7 cellular contexts compared by ENCODE assay signal in the genomic region with DNA sequence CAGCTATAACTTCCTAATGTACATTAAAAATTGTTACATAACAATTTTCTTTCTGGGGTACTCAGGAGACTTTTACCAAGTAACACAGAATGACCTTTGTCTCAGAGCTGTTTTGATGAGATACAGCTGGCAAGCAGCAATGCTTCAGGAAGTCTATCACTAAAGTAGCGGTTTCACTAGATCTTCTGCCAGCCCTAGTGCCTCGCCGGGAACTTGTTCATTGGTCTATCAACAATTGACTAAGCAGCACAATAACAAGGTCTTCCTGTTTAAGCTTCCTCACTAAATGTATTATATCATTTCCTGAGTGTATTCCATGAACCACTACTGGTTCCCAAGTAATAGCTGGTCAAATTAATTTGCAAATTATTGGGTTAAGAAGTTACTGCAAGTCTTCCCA.
A peak's percentile ranks its signal among the peaks of the same experiment; 100 is the strongest.
DNase-seq lines count a peak whose midpoint lies in the region; ATAC-seq and TF ChIP-seq lines count a peak whose summit lies in the region.

No MANE protein-coding gene starts in this region.

- no peak overlapping the region for H2AFZ ChIP-seq in neuronal stem cell (ENCODE audit: low read length)

- no peak for TF ChIP-seq EP300 in transverse colon (IDR thresholded peaks at IDR 0.05; ENCODE audit: low read depth)

- no peak overlapping the region for H2BK15ac ChIP-seq in neuronal stem cell (ENCODE audit: low read length)

- H2AK5ac ChIP-seq in neuronal stem cell (ENCODE audit: low read depth, low read length) = no peak overlapping the region

- no peak overlapping the region for H3K4me3 ChIP-seq in transverse colon
- no peak overlapping the region for H3K4me3 ChIP-seq in neuronal stem cell (ENCODE audit: low read length in 2 of 2)

- no peak overlapping the region for H3K18ac ChIP-seq in neuronal stem cell (ENCODE audit: low read length)

- no peaks in the 10 kb centered on the region for H3K79me1 ChIP-seq in neuronal stem cell (ENCODE audit: low read depth, low read length)

- no peak overlapping the region for H3K23ac ChIP-seq in neuronal stem cell (ENCODE audit: low read depth, low read length, poor library complexity)

- H3K4ac ChIP-seq in neuronal stem cell (ENCODE audit: low read length) = no peak overlapping the region

- H3K27ac ChIP-seq in transverse colon (no peak overlapping the region), neuronal stem cell (replicated peaks; ENCODE audit: low read length) (no peak overlapping the region)

- H3K9me3 Mint-ChIP-seq in IgD-negative memory B cell (no peaks in the 10 kb centered on the region), osteocyte (ENCODE audit: unreplicated experiment) (no peaks in the 10 kb centered on the region)
- H3K9me3 Mint-ChIP-seq in activated T-helper 17 cell treated with anti-CD3 and anti-CD28 coated beads, Interleukin-2, amount 50 U/mL, for 72 hours = no peaks in the 10 kb centered on the region

- no peak overlapping the region for H3K4me3 Mint-ChIP-seq in IgD-negative memory B cell
- H3K4me3 Mint-ChIP-seq in activated T-helper 17 cell treated with anti-CD3 and anti-CD28 coated beads, Interleukin-2, amount 50 U/mL, for 72 hours = peak overlapping the region; percentile 45
- no peak overlapping the region for H3K4me3 Mint-ChIP-seq in osteocyte (ENCODE audit: unreplicated experiment)

- H4K8ac ChIP-seq in neuronal stem cell (ENCODE audit: low read depth, low read length) = no peak overlapping the region

- H3K36me3 Mint-ChIP-seq in IgD-negative memory B cell = peaks cover 13% of the 10 kb centered on the region
- H3K36me3 Mint-ChIP-seq in activated T-helper 17 cell treated with anti-CD3 and anti-CD28 coated beads, Interleukin-2, amount 50 U/mL, for 72 hours (ENCODE audit: low read depth) = peaks cover 76% of the 10 kb centered on the region
- peaks cover 30% of the 10 kb centered on the region for H3K36me3 Mint-ChIP-seq in osteocyte (ENCODE audit: unreplicated experiment)

- no peak overlapping the region for H2BK5ac ChIP-seq in neuronal stem cell (ENCODE audit: low read length)

- H3K4me1 ChIP-seq in transverse colon (peaks cover 0 to 13% (median 1%) of the 10 kb centered on the region in 4 donors), neuronal stem cell (ENCODE audit: control insufficient read depth in 2 of 2, insufficient read depth in 1 of 2, low read depth in 1 of 2, low read length in 2 of 2) (no peaks in the 10 kb centered on the region)

- H4K91ac ChIP-seq in neuronal stem cell (ENCODE audit: low read depth, low read length, poor library complexity) = no peak overlapping the region

- no peak overlapping the region for H3K9ac ChIP-seq in neuronal stem cell (ENCODE audit: low read depth, low read length, poor library complexity)

- peak; percentile 61 for ATAC-seq in GM21360 (IDR thresholded peaks at IDR 0.05; ENCODE audit: unreplicated experiment)
- ATAC-seq in activated T-helper 17 cell treated with anti-CD3 and anti-CD28 coated beads, Interleukin-2, amount 50 U/mL, for 72 hours (replicated peaks) = peak; percentile 96

- TF ChIP-seq POLR2A in transverse colon (IDR thresholded peaks at IDR 0.05) = no peak

- no peaks in the 10 kb centered on the region for H3K27me3 ChIP-seq in transverse colon
- H3K27me3 ChIP-seq in neuronal stem cell (ENCODE audit: control insufficient read depth in 3 of 3, insufficient read depth in 3 of 3, low read depth in 1 of 3, low read length in 3 of 3) = no peaks in the 10 kb centered on the region

- peak overlapping the region in 2 of 3 donors; percentile 62 to 63 for H3K27ac Mint-ChIP-seq in IgD-negative memory B cell
- H3K27ac Mint-ChIP-seq in activated T-helper 17 cell treated with anti-CD3 and anti-CD28 coated beads, Interleukin-2, amount 50 U/mL, for 72 hours = peak overlapping the region; percentile 36
- no peak overlapping the region for H3K27ac Mint-ChIP-seq in osteocyte (ENCODE audit: unreplicated experiment)

- WGBS in transverse colon (ENCODE audit: low coverage in 1 of 2), 2 donors = 35 to 47% methylated on average over 3 of the region's 3 CpGs
- WGBS in neuronal stem cell (ENCODE audit: extremely low coverage in 2 of 2, insufficient read length in 2 of 2, insufficient replicate concordance in 1 of 2), 2 donors = no CpG with 5 or more reads among the region's 3 CpGs

- in situ Hi-C loops in transverse colon (cut with MboI; ENCODE audit: low pct_ligation_motif_present in 1 of 4, low pct_unique_long_range_greater_than_20kb in 1 of 4, low sequenced_read_pairs in 3 of 4) = no loop called here

- no peak overlapping the region for H3K14ac ChIP-seq in neuronal stem cell (ENCODE audit: low read length)

- H2BK120ac ChIP-seq in neuronal stem cell (ENCODE audit: low read depth, low read length) = no peak overlapping the region

- H3K4me1 Mint-ChIP-seq in IgD-negative memory B cell = peaks cover 21 to 42% (median 35%) of the 10 kb centered on the region in 3 donors
- peaks cover 37% of the 10 kb centered on the region for H3K4me1 Mint-ChIP-seq in activated T-helper 17 cell treated with anti-CD3 and anti-CD28 coated beads, Interleukin-2, amount 50 U/mL, for 72 hours
- H3K4me1 Mint-ChIP-seq in osteocyte (ENCODE audit: unreplicated experiment) = peaks cover 19% of the 10 kb centered on the region

- H3K9me3 ChIP-seq in transverse colon (no peaks in the 10 kb centered on the region), neuronal stem cell (replicated peaks in 1 of 2; ENCODE audit: control insufficient read depth in 2 of 2, insufficient read depth in 1 of 2, low read depth in 1 of 2, low read length in 2 of 2) (peaks cover 0 to 6% of the 10 kb centered on the region in 2 donors)

- H2BK12ac ChIP-seq in neuronal stem cell (ENCODE audit: low read length) = no peak overlapping the region

- intact Hi-C loops in transverse colon (cut with DNase I; ENCODE audit: low total_unique reads) = no loop called here

- DNase-seq in hepatic stellate cell (ENCODE audit: low spot score) (peak; percentile 30), transverse colon (peak; percentile 24), osteocyte (ENCODE audit: extremely low spot score, unreplicated experiment) (no peak), neuronal stem cell (ENCODE audit: low spot score) (no peak)

- no peak overlapping the region for H3K4me2 ChIP-seq in neuronal stem cell (ENCODE audit: insufficient read depth, low read length, poor library complexity, severe bottlenecking)

- H3K36me3 ChIP-seq in transverse colon (peaks cover 0 to 10% (median 0%) of the 10 kb centered on the region in 4 donors), neuronal stem cell (replicated peaks in 1 of 2; ENCODE audit: control insufficient read depth in 2 of 2, insufficient read depth in 2 of 2, low read length in 2 of 2) (peaks cover 4 to 90% of the 10 kb centered on the region in 2 donors)

- H3K27me3 Mint-ChIP-seq in IgD-negative memory B cell (no peaks in the 10 kb centered on the region), osteocyte (ENCODE audit: unreplicated experiment) (no peaks in the 10 kb centered on the region)
- no peaks in the 10 kb centered on the region for H3K27me3 Mint-ChIP-seq in activated T-helper 17 cell treated with anti-CD3 and anti-CD28 coated beads, Interleukin-2, amount 50 U/mL, for 72 hours

- TF ChIP-seq CTCF in transverse colon (IDR thresholded peaks at IDR 0.05) (no peak), osteocyte (IDR thresholded peaks at IDR 0.05) (no peak)

Comparison
In these comparisons a context has a peak if more than half of its experiments do, and no peak if none do; other contexts are left out.
1. DNase-seq: peak in hepatic stellate cell (single experiment) and transverse colon (single experiment); none in osteocyte (single experiment) and neuronal stem cell (single experiment).